1 cellular context compared by ENCODE assay signal in genomic region chr6:130560231-130560630, GRCh38.
TF ChIP-seq lines count a peak whose summit lies in the region.

No MANE protein-coding gene starts in this region.

TF ChIP-seq in IMR-90, 13 proteins besides CTCF, POLR2A, EP300 and RAD21 (continued from another document):
- TF ChIP-seq CHD1 (IDR thresholded peaks at IDR 0.05; ENCODE audit: low read depth, low read length) = no peak
- no peak for TF ChIP-seq CEBPB (IDR thresholded peaks at IDR 0.05; ENCODE audit: low read depth, low read length)
